9 cellular contexts compared by ENCODE assay signal in genomic region chr10:4034907-4035581, GRCh38.
DNase-seq lines count a peak whose midpoint lies in the region; ATAC-seq and FAIRE-seq lines count a peak whose summit lies in the region.
"Had no signal": no experiment of that assay in that cellular context is flagged by ENCODE, and none has a peak within 500 bp of the region (broad histone marks: within the 10 kb centered on the region; RNA-seq: fewer than 3 reads in every experiment).

No MANE protein-coding gene starts in this region.

- H3K9me3 Mint-ChIP-seq in activated naive CD4-positive, alpha-beta T cell treated with anti-CD3 and anti-CD28 coated beads, Interleukin-2, amount 50 U/mL, for 72 hours: no peaks in the 10 kb centered on the region
- H3K9me3 Mint-ChIP-seq in immature natural killer cell: peaks cover 0 to 1% (median 0%) of the 10 kb centered on the region in 6 donors

- peaks cover 6 to 9% of the 10 kb centered on the region in 2 donors for H3K36me3 Mint-ChIP-seq in activated naive CD4-positive, alpha-beta T cell treated with anti-CD3 and anti-CD28 coated beads, Interleukin-2, amount 50 U/mL, for 72 hours
- no peaks in the 10 kb centered on the region for H3K36me3 Mint-ChIP-seq in immature natural killer cell

- H3K27ac Mint-ChIP-seq in activated naive CD4-positive, alpha-beta T cell treated with anti-CD3 and anti-CD28 coated beads, Interleukin-2, amount 50 U/mL, for 72 hours: peak overlapping the region; percentile 74 to 81
- peak overlapping the region; percentile 34 to 89 (median 75) for H3K27ac Mint-ChIP-seq in immature natural killer cell

- ATAC-seq in activated naive CD4-positive, alpha-beta T cell treated with anti-CD3 and anti-CD28 coated beads, Interleukin-2, amount 50 U/mL, for 72 hours: peak; percentile 59 to 62
- ATAC-seq in GM21619 (IDR thresholded peaks at IDR 0.05; ENCODE audit: unreplicated experiment) (no peak), GM21447 (IDR thresholded peaks at IDR 0.05; ENCODE audit: unreplicated experiment) (no peak)

- FAIRE-seq in HTR-8/SVneo (lab: Jason Lieb, UNC): no peak

- H3K4me1 Mint-ChIP-seq in immature natural killer cell: peaks cover 28 to 30% of the 10 kb centered on the region in 2 donors

- H3K4me3 Mint-ChIP-seq in immature natural killer cell: peak overlapping the region; percentile 75 to 86 (median 85)

- DNase-seq in HCEC 1CT (peak; percentile 44), immature natural killer cell (peak; percentile 9 to 22 (median 19)), DMS114 treated with DMSO at 0.1 percent for 48 hours (lab: John Stamatoyannopoulos, UW; ENCODE audit: unreplicated experiment) (no peak), HTR-8/SVneo (ENCODE audit: insufficient read length, low spot score) (no peak)
- DNase-seq in activated naive CD4-positive, alpha-beta T cell treated with anti-CD3 and anti-CD28 coated beads, Interleukin-2, amount 50 U/mL, for 72 hours (ENCODE audit: low spot score in 2 of 2): peak in 1 of 2 donors; percentile 22
- peak; percentile 12 to 28 for DNase-seq in stimulated activated CD4-positive, alpha-beta T cell treated with anti-CD3 and anti-CD28 coated beads, Interleukin-4, amount 100 ng/mL, for 4 hours
- DNase-seq: NCI-H446 had no signal

- H3K27me3 Mint-ChIP-seq in immature natural killer cell (ENCODE audit: low read depth in 3 of 3): peaks cover 0 to 3% (median 0%) of the 10 kb centered on the region in 3 donors

Comparison
In these comparisons a context has a peak if more than half of its experiments do, and no peak if none do; other contexts are left out.
1. DNase-seq: peak in HCEC 1CT (single experiment), immature natural killer cell (3 of 3) and stimulated activated CD4-positive, alpha-beta T cell treated with anti-CD3 and anti-CD28 coated beads, Interleukin-4, amount 100 ng/mL, for 4 hours (2 of 2); none in DMS114 treated with DMSO at 0.1 percent for 48 hours (single experiment) and HTR-8/SVneo (single experiment).
2. ATAC-seq: peak in activated naive CD4-positive, alpha-beta T cell treated with anti-CD3 and anti-CD28 coated beads, Interleukin-2, amount 50 U/mL, for 72 hours (2 of 2); none in GM21619 (single experiment) and GM21447 (single experiment).